Comparison of ENCODE assay signal across 12 cellular contexts in the genomic region with DNA sequence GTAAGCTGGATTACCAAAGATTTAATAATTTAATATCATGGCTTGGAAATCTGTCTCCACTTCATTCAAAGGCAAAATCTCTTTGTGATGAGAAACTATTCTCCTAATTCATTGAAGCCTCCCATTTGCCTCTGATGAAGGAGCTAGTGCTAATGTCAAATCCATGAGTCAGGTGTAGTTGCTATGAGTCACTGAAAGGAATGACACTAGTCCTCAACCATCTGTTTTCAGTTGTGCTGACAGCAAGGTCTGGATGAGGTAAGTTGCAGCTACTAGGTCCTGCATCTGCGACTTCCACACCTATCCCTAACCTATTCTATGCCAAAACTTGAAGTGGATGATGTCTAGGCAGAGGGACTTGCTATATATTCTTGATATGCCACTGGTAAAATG.
A peak's percentile ranks its signal among the peaks of the same experiment; 100 is the strongest.
DNase-seq lines count a peak whose midpoint lies in the region; ATAC-seq and TF ChIP-seq lines count a peak whose summit lies in the region.
"Had no signal": no experiment of that assay in that cellular context is flagged by ENCODE, and none has a peak within 500 bp of the region (broad histone marks: within the 10 kb centered on the region; RNA-seq: fewer than 3 reads in every experiment).

No MANE protein-coding gene starts in this region.

- no peaks in the 10 kb centered on the region for H3K9me3 ChIP-seq in mesodermal cell (ENCODE audit: control insufficient read depth, low read length)
- H3K9me3 ChIP-seq: Caco-2, spleen had no signal

- WGBS in mesodermal cell (ENCODE audit: insufficient coverage in 2 of 2), 2 experiments: no CpG with 5 or more reads among the region's 1 CpG

- TF ChIP-seq CTCF in epithelial cell of esophagus (IDR thresholded peaks at IDR 0.05; ENCODE audit: insufficient read depth, low read depth, low read length, missing control alignments): no peak

- ATAC-seq in GM18868 (IDR thresholded peaks at IDR 0.05; ENCODE audit: unreplicated experiment) (no peak), GM19328 (IDR thresholded peaks at IDR 0.05; ENCODE audit: unreplicated experiment) (no peak), GM21360 (IDR thresholded peaks at IDR 0.05; ENCODE audit: unreplicated experiment) (no peak)
- ATAC-seq: natural killer cell treated with Interleukin-12 subunit alpha and Interleukin-12 subunit beta and Interleukin-15 and Interleukin-18, amount 100 ng/mL, for 72 hours had no signal

- H3K4me1 ChIP-seq in mesodermal cell (ENCODE audit: control insufficient read depth, insufficient read depth, low read length, poor library complexity, severe bottlenecking): peaks cover 45% of the 10 kb centered on the region
- H3K4me1 ChIP-seq: Caco-2, spleen had no signal

- DNase-seq in EH (ENCODE audit: low read depth) (peak; percentile 72), NCI-H69 (lab: John Stamatoyannopoulos, UW) (peak; percentile 50), epithelial cell of esophagus (ENCODE audit: low read depth) (peak; percentile 94), medulla oblongata (ENCODE audit: extremely low spot score) (no peak)
- DNase-seq: Caco-2, NCI-H146, spleen had no signal

- H3K36me3 ChIP-seq in mesodermal cell (ENCODE audit: control insufficient read depth, insufficient read depth, low read length): no peaks in the 10 kb centered on the region
- H3K36me3 ChIP-seq: spleen had no signal

- peak overlapping the region; percentile 82 for H3K27ac ChIP-seq in mesodermal cell (ENCODE audit: low read depth, low read length, severe bottlenecking)
- H3K27ac ChIP-seq: spleen had no signal

- H3K4me3 ChIP-seq in epithelial cell of esophagus (ENCODE audit: low read length) (no peak overlapping the region), mesodermal cell (ENCODE audit: extremely low read depth, insufficient read depth, low read length, poor library complexity, severe bottlenecking) (no peak overlapping the region)
- H3K4me3 ChIP-seq: spleen had no signal
